In genomic region chr2:79219383-79219988, GRCh38 we compare ENCODE assay signal across 9 cellular contexts. TPM values are rescaled to one million over a fixed set of nuclear protein-coding genes. Genes with fewer than 3 reads are reported as not detected.
DNase-seq lines count a peak whose midpoint lies in the region; ATAC-seq, FAIRE-seq and TF ChIP-seq lines count a peak whose summit lies in the region.
"Had no signal": no experiment of that assay in that cellular context is flagged by ENCODE, and none has a peak within 500 bp of the region (broad histone marks: within the 10 kb centered on the region; RNA-seq: fewer than 3 reads in every experiment).

No MANE protein-coding gene starts in this region.

- H3K36me3 ChIP-seq in BE2C (no peaks in the 10 kb centered on the region), HepG2 (replicated peaks in 1 of 2; ENCODE audit: control insufficient read depth in 1 of 2, insufficient read depth in 2 of 2, low read length in 2 of 2) (no peaks in the 10 kb centered on the region)

- no peaks in the 10 kb centered on the region for H3K27me3 ChIP-seq in BE2C
- no peaks in the 10 kb centered on the region for H3K27me3 ChIP-seq in HepG2 (ENCODE audit: control insufficient read depth in 1 of 2, insufficient read depth in 2 of 2, low read length in 2 of 2)

- peak; percentile 72 for FAIRE-seq in HepG2 (lab: Jason Lieb, UNC)

- no peak overlapping the region for H3K27ac ChIP-seq in HepG2 (ENCODE audit: extremely low read length, insufficient read depth, low read length)

- H3K4me3 Mint-ChIP-seq in brain: no peak overlapping the region

- H3K9me3 ChIP-seq in BE2C (no peaks in the 10 kb centered on the region), HepG2 (ENCODE audit: low read length) (no peaks in the 10 kb centered on the region)

- H3K36me3 Mint-ChIP-seq in brain: no peaks in the 10 kb centered on the region

- no peaks in the 10 kb centered on the region for H3K27me3 Mint-ChIP-seq in brain

- no TSS peak for BruUV-seq in HepG2 (replicated peaks; lab: Mats Ljungman, UMichigan)

- H3K4me2 ChIP-seq in HepG2 (ENCODE audit: low read depth, low read length): no peak overlapping the region

- in situ Hi-C loops in HepG2 (cut with HindIII; ENCODE audit: extremely low pct_ligation_motif_present, low pct_unique_long_range_greater_than_20kb): loop anchor here (5.0 kb wide), 1 partner anchor 177 kb away; no protein-coding TSS in a partner anchor

- WGBS in HepG2 (ENCODE audit: low lambda C conversion rate): under 1% methylated on average over 9 of the region's 9 CpGs

- TF ChIP-seq CTCF in BE2C (IDR thresholded peaks at IDR 0.05; ENCODE audit: low read depth, low read length) (peak; percentile 67), GM12864 (IDR thresholded peaks at IDR 0.05; ENCODE audit: low read depth, low read length, missing control alignments) (peak; percentile 77), brain (conservative IDR thresholded peaks at IDR 0.05) (peak; percentile 88 to 94), HepG2 (CRISPR knock-in tag; IDR thresholded peaks at IDR 0.05) (peak; percentile 80)

- H3K9me3 Mint-ChIP-seq in brain: peaks cover 0 to 3% (median 0%) of the 10 kb centered on the region in 5 experiments

- CTCF ChIA-PET in HepG2 (lab: Yijun Ruan, JAX; ENCODE audit: low intra/inter-chr PET ratio, low total read pairs): interaction anchor here (1.4 to 1.5 kb wide), 2 partner anchors 179 to 227 kb away, joined by 6 to 9 read pairs; no protein-coding TSS in a partner anchor

- H3K4me1 Mint-ChIP-seq in brain: no peaks in the 10 kb centered on the region

- TF ChIP-seq RAD21 in HepG2 (CRISPR knock-in tag; IDR thresholded peaks at IDR 0.05): peak; percentile 54; the same call in 1 of the 2 replicates

- H2AFZ ChIP-seq in HepG2 (ENCODE audit: low read length): no peak overlapping the region

- no peaks in the 10 kb centered on the region for H3K4me1 ChIP-seq in BE2C
- no peaks in the 10 kb centered on the region for H3K4me1 ChIP-seq in HepG2 (ENCODE audit: insufficient read depth, low read length)

- intact Hi-C loops in HepG2 (cut with micrococcal nuclease; ENCODE audit: unreplicated experiment): loop anchor here (1.0 kb wide), 1 partner anchor 178 kb away; no protein-coding TSS in a partner anchor

- TF ChIP-seq EP300 in HepG2 (IDR thresholded peaks at IDR 0.05; ENCODE audit: low read depth in 2 of 2, low read length in 2 of 2) (no peak), HepG2 (CRISPR knock-in tag; IDR thresholded peaks at IDR 0.05; ENCODE audit: borderline replicate concordance) (no peak)

- H4K20me1 ChIP-seq in HepG2 (ENCODE audit: insufficient read depth, low read length): no peaks in the 10 kb centered on the region

- DNase-seq in BE2C (peak; percentile 37), GM12864 (ENCODE audit: low read depth) (peak; percentile 37), NCI-H345 treated with DMSO at 0.1 percent for 48 hours (lab: John Stamatoyannopoulos, UW; ENCODE audit: unreplicated experiment) (peak; percentile 27), HepG2 (ENCODE audit: low spot score) (peak; percentile 55), UCSD-AML1 (lab: John Stamatoyannopoulos, UW; ENCODE audit: unreplicated experiment) (no peak)

- ATAC-seq in HG02885 (IDR thresholded peaks at IDR 0.05; ENCODE audit: poor library complexity, unreplicated experiment) (peak; percentile 83), HepG2 (peak; percentile 79), GM21447 (IDR thresholded peaks at IDR 0.05; ENCODE audit: unreplicated experiment) (no peak)

- POLR2A ChIA-PET in HepG2 (lab: Yijun Ruan, JAX): no interaction called here

- H3K4me3 ChIP-seq in BE2C (ENCODE audit: low read depth, low read length): no peak overlapping the region
- H3K4me3 ChIP-seq in GM12864 (ENCODE audit: low read depth, low read length): no peak overlapping the region
- H3K4me3 ChIP-seq in HepG2 (replicated peaks in 1 of 3; ENCODE audit: insufficient read depth in 1 of 3, low read depth in 2 of 3, low read length in 3 of 3): no peak overlapping the region

- H3K79me2 ChIP-seq in HepG2 (ENCODE audit: insufficient read depth, low read length): no peaks in the 10 kb centered on the region

- TF ChIP-seq POLR2A in HepG2 (IDR thresholded peaks at IDR 0.05; ENCODE audit: insufficient read depth in 1 of 2, low read depth in 2 of 2, low read length in 2 of 2): no peak

- no peak overlapping the region for H3K9ac ChIP-seq in HepG2 (ENCODE audit: insufficient read depth, low read depth, low read length)

- no peak overlapping the region for H3K27ac Mint-ChIP-seq in brain

TF ChIP-seq in HepG2, 621 proteins besides CTCF, POLR2A, EP300 and RAD21 (continues in another document):
- TF ChIP-seq GABPA (IDR thresholded peaks at IDR 0.05; ENCODE audit: low read depth, low read length) (no peak), GABPA (CRISPR knock-in tag; IDR thresholded peaks at IDR 0.05; ENCODE audit: low read depth) (no peak), ZBTB14 (CRISPR knock-in tag; IDR thresholded peaks at IDR 0.05) (no peak), SMC3 (IDR thresholded peaks at IDR 0.05; ENCODE audit: low read length) (peak; percentile 55; the same call in 1 of the 2 replicates), ZNF614 (CRISPR knock-in tag; IDR thresholded peaks at IDR 0.05; ENCODE audit: borderline replicate concordance) (no peak), ZKSCAN5 (CRISPR knock-in tag; IDR thresholded peaks at IDR 0.05) (no peak), ZBTB37 (CRISPR knock-in tag; IDR thresholded peaks at IDR 0.05) (no peak), ZMYM2 (CRISPR knock-in tag; IDR thresholded peaks at IDR 0.05) (no peak), STAG1 (CRISPR knock-in tag; IDR thresholded peaks at IDR 0.05) (peak; percentile 78), ZFP91 (CRISPR knock-in tag; IDR thresholded peaks at IDR 0.05; ENCODE audit: borderline replicate concordance) (peak; percentile 32; the same call in 1 of the 2 replicates)

RNA-seq across cellular contexts. Expression of gene REG3A, which starts 59.9 kb away (rescaled TPM):
- polyA plus RNA-seq in BE2C (2012; ENCODE audit: insufficient read depth, insufficient read length, low read depth): not detected
- polyA plus RNA-seq in brain (ENCODE audit: insufficient read depth, low read depth, low replicate concordance): not detected
- total RNA-seq in HepG2 (2016; rRNA removed; fragmentation: Illumina TruSeq; extraction: Trizol): not detected in 2 replicates
- total RNA-seq in HepG2 (2016; cell fraction: cytosol; rRNA removed; fragmentation: Illumina TruSeq; extraction: Trizol; ENCODE audit: low read depth): not detected in 2 replicates
- not detected in 2 replicates for total RNA-seq in HepG2 (2016; cell fraction: insoluble cytoplasmic fraction; rRNA removed; fragmentation: Illumina TruSeq; extraction: Trizol)
- not detected in 2 replicates for total RNA-seq in HepG2 (2016; cell fraction: membrane; rRNA removed; fragmentation: Illumina TruSeq; extraction: Trizol)
- not detected in 2 replicates for total RNA-seq in HepG2 (2016; cell fraction: nucleus; rRNA removed; fragmentation: Illumina TruSeq; extraction: Trizol)
- 0.13 TPM in 1 of 2 replicates, not detected in the other for polyA plus RNA-seq in HepG2 (2011; rRNA removed)
- polyA plus RNA-seq in HepG2 (2011; cell fraction: cytosol; rRNA removed): 0.14 TPM in 1 of 2 replicates, not detected in the other
- not detected in 2 replicates for polyA plus RNA-seq in HepG2 (2011; cell fraction: nucleus; rRNA removed)
- polyA plus RNA-seq in HepG2 (2012): not detected in 2 replicates
- polyA plus RNA-seq in HepG2 (2016; cell fraction: cytosol; fragmentation: Illumina TruSeq; extraction: Trizol; ENCODE audit: low read depth): not detected in 2 replicates
- polyA plus RNA-seq in HepG2 (2016; cell fraction: insoluble cytoplasmic fraction; fragmentation: Illumina TruSeq; extraction: Trizol; ENCODE audit: low read depth): not detected in 2 replicates
- polyA plus RNA-seq in HepG2 (2016; cell fraction: membrane; fragmentation: Illumina TruSeq; extraction: Trizol; ENCODE audit: low read depth): not detected in 2 replicates
- polyA plus RNA-seq in HepG2 (2016; cell fraction: nucleus; fragmentation: Illumina TruSeq; extraction: Trizol; ENCODE audit: insufficient read depth, low read depth): not detected in 2 replicates
- not detected in 2 replicates for polyA minus RNA-seq in HepG2 (2011; rRNA and poly(A)+ RNA removed; ENCODE audit: low replicate concordance)
- not detected in 2 replicates for polyA minus RNA-seq in HepG2 (2011; cell fraction: cytosol; rRNA and poly(A)+ RNA removed)
- not detected in 2 replicates for polyA minus RNA-seq in HepG2 (2011; cell fraction: nucleus; rRNA and poly(A)+ RNA removed)
- total RNA-seq: activated CD8-positive, alpha-beta memory T cell treated with anti-CD3 and anti-CD28 coated beads for 36 hours had no signal
